ENCODE assay signal across 1 cellular context in genomic region chr17:48841395-48841831, GRCh38.
TF ChIP-seq lines count a peak whose summit lies in the region.

No MANE protein-coding gene starts in this region.

TF ChIP-seq in GM12878, 131 proteins besides CTCF, POLR2A, EP300 and RAD21 (continued from another document and continues in another):
- TF ChIP-seq KAT2A (conservative IDR thresholded peaks at IDR 0.05; ENCODE audit: control insufficient read depth, low read depth, low read length) (no peak), ZBTB33 (IDR thresholded peaks at IDR 0.05) (no peak), YY1 (IDR thresholded peaks at IDR 0.05; ENCODE audit: low read depth, low read length) (no peak), IRF4 (IDR thresholded peaks at IDR 0.05; ENCODE audit: low read depth, low read length) (peak; percentile 84), ZNF592 (IDR thresholded peaks at IDR 0.05) (no peak), BACH1 (IDR thresholded peaks at IDR 0.05; ENCODE audit: borderline replicate concordance) (peak; percentile 64; the same call in 1 of the 2 replicates), ATF7 (IDR thresholded peaks at IDR 0.05; ENCODE audit: low read depth) (peak; percentile 79), SREBF2 (IDR thresholded peaks at IDR 0.05; ENCODE audit: low read length) (no peak), SIN3A (IDR thresholded peaks at IDR 0.05; ENCODE audit: low read depth, low read length) (no peak), SMAD1 (IDR thresholded peaks at IDR 0.05; ENCODE audit: low read depth, partially characterized antibody) (peak; percentile 20), MEF2B (IDR thresholded peaks at IDR 0.05; ENCODE audit: partially characterized antibody, poor library complexity, severe bottlenecking) (peak; percentile 41), MLLT1 (IDR thresholded peaks at IDR 0.05) (peak; percentile 90), ETV6 (conservative IDR thresholded peaks at IDR 0.05 in 1 of 2, IDR thresholded peaks at IDR 0.05 in 1 of 2; ENCODE audit: borderline replicate concordance in 1 of 2, low read depth in 1 of 2) (peak in 1 of 2 experiments; percentile 61; a peak in 1 of 4 replicates), TCF12 (IDR thresholded peaks at IDR 0.05; ENCODE audit: low read depth, low read length) (no peak), SUPT20H (IDR thresholded peaks at IDR 0.05; ENCODE audit: borderline replicate concordance, control insufficient read depth, low read depth, low read length) (no peak), CHD1 (IDR thresholded peaks at IDR 0.05; ENCODE audit: low read depth, low read length) (no peak), E2F4 (IDR thresholded peaks at IDR 0.05; ENCODE audit: low read depth, low read length) (no peak), POU2F2 (IDR thresholded peaks at IDR 0.05; ENCODE audit: borderline replicate concordance, low read depth, low read length) (0 out of 3 replicates have a peak, but pooled peaks have one; percentile 46), FOXM1 (IDR thresholded peaks at IDR 0.05; ENCODE audit: low read depth, low read length) (peak; percentile 51; the same call in 1 of the 2 replicates), CBX5 (IDR thresholded peaks at IDR 0.05; ENCODE audit: low read depth) (no peak), CHD2 (IDR thresholded peaks at IDR 0.05; ENCODE audit: borderline replicate concordance, low read depth, low read length) (no peak), REST (IDR thresholded peaks at IDR 0.05; ENCODE audit: low read depth, low read length) (no peak), MEF2A (IDR thresholded peaks at IDR 0.05; ENCODE audit: insufficient read depth, low read depth, low read length) (0 out of 2 replicates have a peak, but pooled peaks have one; percentile 11), E4F1 (IDR thresholded peaks at IDR 0.05; ENCODE audit: borderline replicate concordance, partially characterized antibody) (no peak), PAX5 (IDR thresholded peaks at IDR 0.05; ENCODE audit: borderline replicate concordance, low read depth, low read length) (no peak), JUND (IDR thresholded peaks at IDR 0.05; ENCODE audit: low read depth, low read length) (peak; percentile 43; the same call in 1 of the 2 replicates), RB1 (IDR thresholded peaks at IDR 0.05; ENCODE audit: borderline replicate concordance) (no peak), CEBPZ (IDR thresholded peaks at IDR 0.05; ENCODE audit: low read depth, low read length) (no peak), KLF5 (IDR thresholded peaks at IDR 0.05; ENCODE audit: partially characterized antibody) (no peak), MYC (IDR thresholded peaks at IDR 0.05; ENCODE audit: insufficient read depth, insufficient read length, insufficient replicate concordance, low read length, severe bottlenecking) (no peak), RAD51 (IDR thresholded peaks at IDR 0.05) (peak; percentile 74), CBX3 (IDR thresholded peaks at IDR 0.05; ENCODE audit: borderline replicate concordance, low read depth) (no peak), ZZZ3 (IDR thresholded peaks at IDR 0.05; ENCODE audit: control insufficient read depth, insufficient read length, low read depth) (no peak), NR2C1 (IDR thresholded peaks at IDR 0.05) (no peak), ZBED1 (IDR thresholded peaks at IDR 0.05; ENCODE audit: borderline replicate concordance) (0 out of 2 replicates have a peak, but pooled peaks have one; percentile 40), BCL11A (IDR thresholded peaks at IDR 0.05; ENCODE audit: low read depth, low read length) (peak; percentile 23; the same call in 1 of the 2 replicates), MAX (IDR thresholded peaks at IDR 0.05; ENCODE audit: low read depth, low read length) (no peak), HSF1 (IDR thresholded peaks at IDR 0.05; ENCODE audit: low read depth, low read length) (no peak), BMI1 (IDR thresholded peaks at IDR 0.05; ENCODE audit: borderline replicate concordance) (no peak; the same call in 1 of the 2 replicates), LARP7 (IDR thresholded peaks at IDR 0.05) (no peak), YBX1 (IDR thresholded peaks at IDR 0.05) (no peak)
